In genomic region chr7:141461924-141462323, GRCh38 we compare ENCODE assay signal across 2 cellular contexts.
TF ChIP-seq lines count a peak whose summit lies in the region.

No MANE protein-coding gene starts in this region.

TF ChIP-seq in K562, 482 proteins besides CTCF, POLR2A, EP300 and RAD21 (continued from another document):
- TF ChIP-seq ZNF699 (CRISPR knock-in tag; IDR thresholded peaks at IDR 0.05; ENCODE audit: insufficient replicate concordance) (no peak), ZNF347 (CRISPR knock-in tag; IDR thresholded peaks at IDR 0.05; ENCODE audit: low read depth) (no peak), MAFG (tag; conservative IDR thresholded peaks at IDR 0.05) (no peak), SETDB1 (IDR thresholded peaks at IDR 0.05; ENCODE audit: low read length) (no peak), E4F1 (CRISPR knock-in tag; IDR thresholded peaks at IDR 0.05; ENCODE audit: borderline replicate concordance) (no peak), SMARCA5 (IDR thresholded peaks at IDR 0.05) (no peak), ILF3 (IDR thresholded peaks at IDR 0.05; ENCODE audit: borderline replicate concordance) (no peak), ZNF143 (CRISPR knock-in tag; IDR thresholded peaks at IDR 0.05) (no peak), ZBTB1 (CRISPR knock-in tag; IDR thresholded peaks at IDR 0.05; ENCODE audit: borderline replicate concordance, low read depth) (no peak)

TF ChIP-seq in neural cell, 6 proteins besides CTCF, POLR2A, EP300 and RAD21 (continued from another document):
- no peak for TF ChIP-seq REST (IDR thresholded peaks at IDR 0.05; ENCODE audit: borderline replicate concordance)
- TF ChIP-seq MXI1 (conservative IDR thresholded peaks at IDR 0.05; ENCODE audit: poor library complexity, severe bottlenecking): no peak
- TF ChIP-seq POLR2AphosphoS5 (IDR thresholded peaks at IDR 0.05): no peak
- no peak for TF ChIP-seq TAF1 (IDR thresholded peaks at IDR 0.05; ENCODE audit: low read depth)
